ENCODE assay signal across 10 cellular contexts in the genomic region with DNA sequence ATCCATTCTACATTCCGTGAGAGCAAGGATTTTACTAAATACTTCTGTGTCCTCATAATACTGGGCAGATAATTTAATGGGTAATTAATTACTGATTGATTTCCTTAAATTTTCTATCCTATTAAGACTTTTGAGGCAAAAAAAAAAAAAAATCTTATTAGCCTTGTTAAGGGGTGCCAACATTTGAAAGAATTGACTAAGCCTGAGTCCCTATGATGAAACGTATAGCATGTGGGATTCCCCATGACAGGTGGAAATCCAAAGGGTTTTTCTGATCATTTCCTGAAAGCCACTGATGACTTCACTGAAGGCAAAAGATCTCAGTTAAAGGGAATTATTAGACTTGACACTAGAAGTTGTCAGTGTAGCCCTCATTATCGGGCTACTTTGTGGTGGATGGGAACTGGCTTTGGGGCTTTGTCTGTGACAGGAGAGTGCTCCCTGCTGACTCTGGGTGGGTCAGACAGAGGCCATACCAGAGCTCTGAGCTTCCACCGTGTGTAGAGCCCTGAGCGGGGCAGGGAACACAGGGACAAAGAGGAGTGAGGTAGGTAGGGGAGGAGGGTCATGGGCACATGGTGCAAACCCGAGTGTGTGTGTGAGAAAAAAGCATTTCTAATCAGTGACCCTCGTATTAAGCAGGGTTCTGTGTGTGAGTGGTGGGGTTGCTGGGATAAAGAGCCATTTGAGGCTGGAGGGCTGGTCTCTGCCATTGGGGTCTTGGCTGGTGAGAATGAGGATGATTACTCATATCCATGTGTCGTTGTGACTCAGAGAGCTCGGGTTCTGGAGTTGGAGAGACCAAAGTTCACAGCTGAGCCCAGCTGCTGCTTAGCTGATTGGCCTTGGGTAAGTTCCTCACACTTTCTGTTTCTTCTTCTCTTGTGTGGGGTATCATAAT.
DNase-seq lines count a peak whose midpoint lies in the region; ATAC-seq, FAIRE-seq and TF ChIP-seq lines count a peak whose summit lies in the region.
"Had no signal": no experiment of that assay in that cellular context is flagged by ENCODE, and none has a peak within 500 bp of the region (broad histone marks: within the 10 kb centered on the region; RNA-seq: fewer than 3 reads in every experiment).

No MANE protein-coding gene starts in this region.

- CTCF ChIA-PET in GM12878 (lab: Yijun Ruan, JAX) = interaction anchor here (0.7 to 3.5 kb wide), 20 partner anchors 9 to 317 kb away, joined by 3 to 32 read pairs (median 6); a partner anchor contains a TSS

- peak overlapping the region; percentile 30 for H3K4me3 Mint-ChIP-seq in stimulated activated naive CD8-positive, alpha-beta T cell treated with anti-CD3 and anti-CD28 coated beads, Interleukin-15, Interleukin-2, amounts not matched to agents 100 ng/mL and 50 ng/mL, for 24 hours
- no peak overlapping the region for H3K4me3 Mint-ChIP-seq in T-helper 2 cell treated with Interferon-gamma antibody and Interleukin-4, amounts not matched to agents 5 μg/mL and 100 μg/mL, for 36 hours
- H3K4me3 Mint-ChIP-seq: neural crest cell had no signal

- H3K36me3 ChIP-seq in GM12878 (ENCODE audit: control insufficient read depth in 2 of 2, insufficient read depth in 2 of 2, low read length in 1 of 2) = no peaks in the 10 kb centered on the region

- peaks cover 32% of the 10 kb centered on the region for H3K4me1 ChIP-seq in GM12878 (ENCODE audit: control insufficient read depth, insufficient read depth, low read length)

- peak overlapping the region; percentile 75 for H3K27ac ChIP-seq in GM12878 (ENCODE audit: control insufficient read depth, insufficient read depth)

- no peaks in the 10 kb centered on the region; the same call in 2 of the 3 replicates for H3K9me3 ChIP-seq in GM12878 (replicated peaks; ENCODE audit: control insufficient read depth, insufficient read depth, low read length)

- POLR2A ChIA-PET in GM12878 (lab: Charles Lee) = interaction anchor here (0.7 to 1.6 kb wide), 4 partner anchors 9 to 87 kb away, joined by 4 to 8 read pairs (median 5); no protein-coding TSS in a partner anchor

- H3K9me3 Mint-ChIP-seq in stimulated activated naive CD8-positive, alpha-beta T cell treated with anti-CD3 and anti-CD28 coated beads, Interleukin-15, Interleukin-2, amounts not matched to agents 100 ng/mL and 50 ng/mL, for 24 hours = peaks cover 2% of the 10 kb centered on the region
- H3K9me3 Mint-ChIP-seq in T-helper 2 cell treated with Interferon-gamma antibody and Interleukin-4, amounts not matched to agents 5 μg/mL and 100 μg/mL, for 36 hours = peaks cover 2% of the 10 kb centered on the region

- SMC1A ChIA-PET in GM12878 (lab: Charles Lee; ENCODE audit: uncharacterized antibody, unreplicated experiment) = interaction anchor here (0.7 to 4.6 kb wide), 27 partner anchors 11 to 161 kb away, joined by 3 to 25 read pairs (median 4); no protein-coding TSS in a partner anchor

- in situ Hi-C loops in ACHN (cut with HindIII; ENCODE audit: low pct_ligation_motif_present, low pct_unique_long_range_greater_than_20kb, low sequenced_read_pairs) = no loop called here
- in situ Hi-C loops in GM12878 (cut with MboI) = no loop called here

- ATAC-seq in HG03103 (IDR thresholded peaks at IDR 0.05; ENCODE audit: low read depth, unreplicated experiment) (peak; percentile 83), GM12878 (peak; percentile 91)

- no peaks in the 10 kb centered on the region for H4K20me1 ChIP-seq in GM12878 (ENCODE audit: control insufficient read depth, insufficient read depth)

- H3K79me2 ChIP-seq in GM12878 (ENCODE audit: control insufficient read depth, insufficient read depth, low read length) = no peaks in the 10 kb centered on the region

- H3K27ac Mint-ChIP-seq in stimulated activated naive CD8-positive, alpha-beta T cell treated with anti-CD3 and anti-CD28 coated beads, Interleukin-15, Interleukin-2, amounts not matched to agents 100 ng/mL and 50 ng/mL, for 24 hours = peak overlapping the region; percentile 27
- H3K27ac Mint-ChIP-seq in T-helper 2 cell treated with Interferon-gamma antibody and Interleukin-4, amounts not matched to agents 5 μg/mL and 100 μg/mL, for 36 hours = no peak overlapping the region

- FAIRE-seq in GM12878 (lab: Jason Lieb, UNC) = peak; percentile 93
- FAIRE-seq: G401.6 had no signal

- H3K9ac ChIP-seq in GM12878 (ENCODE audit: control insufficient read depth, insufficient read depth, low read length) = peak overlapping the region; percentile 44

- H3K4me3 ChIP-seq in GM12878 = no peak overlapping the region; the same call in 1 of the 2 replicates

- peak overlapping the region; percentile 63 for H2AFZ ChIP-seq in GM12878 (ENCODE audit: control insufficient read depth, low read depth, low read length)

- DNase-seq in ACHN (peak; percentile 22), GM19238 (ENCODE audit: insufficient read length, low spot score) (peak; percentile 69), GM12878 (ENCODE audit: low read depth, low spot score) (peak; percentile 94), NCI-H748 (lab: John Stamatoyannopoulos, UW; ENCODE audit: unreplicated experiment) (no peak), AML-193 (lab: John Stamatoyannopoulos, UW) (no peak)
- DNase-seq in T-helper 2 cell treated with Interferon-gamma antibody and Interleukin-4, amounts not matched to agents 5 μg/mL and 100 μg/mL, for 36 hours (ENCODE audit: low spot score) = no peak

- no peak for TF ChIP-seq RAD21 in GM12878 (IDR thresholded peaks at IDR 0.05; ENCODE audit: insufficient read depth, low read depth, low read length)

- 14% methylated on average over 9 of the region's 9 CpGs for WGBS in GM12878 (ENCODE audit: insufficient coverage, insufficient replicate concordance, low lambda C conversion rate, missing lambda C conversion rate)

- peak overlapping the region; percentile 98 for H3K4me2 ChIP-seq in GM12878 (ENCODE audit: control insufficient read depth, insufficient read depth)

- peak; percentile 76 to 89; a peak in 3 of 4 replicates for TF ChIP-seq EP300 in GM12878 (IDR thresholded peaks at IDR 0.05; ENCODE audit: borderline replicate concordance in 1 of 2, control insufficient read depth in 1 of 2, low read depth in 2 of 2, low read length in 2 of 2)

- TF ChIP-seq POLR2A in GM12878 (IDR thresholded peaks at IDR 0.05; ENCODE audit: low read depth, low read length) = no peak; the same call in 1 of the 2 replicates

- intact Hi-C loops in GM12878 (cut with micrococcal nuclease; ENCODE audit: unreplicated experiment) = loop anchor here (2.0 kb wide), 5 partner anchors 44 to 278 kb away; a partner anchor contains a TSS

- no peaks in the 10 kb centered on the region for H3K27me3 Mint-ChIP-seq in stimulated activated naive CD8-positive, alpha-beta T cell treated with anti-CD3 and anti-CD28 coated beads, Interleukin-15, Interleukin-2, amounts not matched to agents 100 ng/mL and 50 ng/mL, for 24 hours
- no peaks in the 10 kb centered on the region for H3K27me3 Mint-ChIP-seq in T-helper 2 cell treated with Interferon-gamma antibody and Interleukin-4, amounts not matched to agents 5 μg/mL and 100 μg/mL, for 36 hours (ENCODE audit: low read depth)

- peak in 1 of 3 experiments; percentile 19; a peak in 1 of 6 replicates for TF ChIP-seq CTCF in GM12878 (IDR thresholded peaks at IDR 0.05 in 2 of 3, conservative IDR thresholded peaks at IDR 0.05 in 1 of 3; ENCODE audit: control insufficient read depth in 2 of 3, extremely low read depth in 1 of 3, insufficient read depth in 1 of 3, low read depth in 3 of 3, low read length in 3 of 3)

- H3K36me3 Mint-ChIP-seq in stimulated activated naive CD8-positive, alpha-beta T cell treated with anti-CD3 and anti-CD28 coated beads, Interleukin-15, Interleukin-2, amounts not matched to agents 100 ng/mL and 50 ng/mL, for 24 hours (ENCODE audit: low read depth) = no peaks in the 10 kb centered on the region
- no peaks in the 10 kb centered on the region for H3K36me3 Mint-ChIP-seq in T-helper 2 cell treated with Interferon-gamma antibody and Interleukin-4, amounts not matched to agents 5 μg/mL and 100 μg/mL, for 36 hours (ENCODE audit: low read depth)

- no peaks in the 10 kb centered on the region for H3K27me3 ChIP-seq in GM12878 (replicated peaks in 1 of 2; ENCODE audit: control insufficient read depth in 2 of 2, insufficient read depth in 2 of 2, low read length in 1 of 2)

- BruUV-seq in GM12878 (replicated peaks; lab: Mats Ljungman, UMichigan) = no TSS peak

- H3K4me1 Mint-ChIP-seq in stimulated activated naive CD8-positive, alpha-beta T cell treated with anti-CD3 and anti-CD28 coated beads, Interleukin-15, Interleukin-2, amounts not matched to agents 100 ng/mL and 50 ng/mL, for 24 hours (ENCODE audit: low read depth) = peaks cover 12% of the 10 kb centered on the region
- peaks cover 5% of the 10 kb centered on the region for H3K4me1 Mint-ChIP-seq in T-helper 2 cell treated with Interferon-gamma antibody and Interleukin-4, amounts not matched to agents 5 μg/mL and 100 μg/mL, for 36 hours (ENCODE audit: low read depth)

- RAD21 ChIA-PET in GM12878 (lab: Charles Lee; ENCODE audit: unreplicated experiment) = interaction anchor here (0.7 to 4.7 kb wide), 23 partner anchors 8 to 275 kb away, joined by 3 to 38 read pairs (median 5); a partner anchor contains a TSS

TF ChIP-seq in GM12878, 131 proteins besides CTCF, POLR2A, EP300 and RAD21 (continues in another document):
- TF ChIP-seq, protein P1, sequence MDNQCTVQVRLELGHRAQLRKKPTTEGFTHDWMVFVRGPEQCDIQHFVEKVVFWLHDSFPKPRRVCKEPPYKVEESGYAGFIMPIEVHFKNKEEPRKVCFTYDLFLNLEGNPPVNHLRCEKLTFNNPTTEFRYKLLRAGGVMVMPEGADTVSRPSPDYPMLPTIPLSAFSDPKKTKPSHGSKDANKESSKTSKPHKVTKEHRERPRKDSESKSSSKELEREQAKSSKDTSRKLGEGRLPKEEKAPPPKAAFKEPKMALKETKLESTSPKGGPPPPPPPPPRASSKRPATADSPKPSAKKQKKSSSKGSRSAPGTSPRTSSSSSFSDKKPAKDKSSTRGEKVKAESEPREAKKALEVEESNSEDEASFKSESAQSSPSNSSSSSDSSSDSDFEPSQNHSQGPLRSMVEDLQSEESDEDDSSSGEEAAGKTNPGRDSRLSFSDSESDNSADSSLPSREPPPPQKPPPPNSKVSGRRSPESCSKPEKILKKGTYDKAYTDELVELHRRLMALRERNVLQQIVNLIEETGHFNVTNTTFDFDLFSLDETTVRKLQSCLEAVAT (IDR thresholded peaks at IDR 0.05) = peak; percentile 77
- TF ChIP-seq YBX1 (IDR thresholded peaks at IDR 0.05) (no peak), RAD51 (IDR thresholded peaks at IDR 0.05) (no peak), STAT3 (IDR thresholded peaks at IDR 0.05; ENCODE audit: low read depth, low read length) (0 out of 2 replicates have a peak, but pooled peaks have one; percentile 51), CHD1 (IDR thresholded peaks at IDR 0.05; ENCODE audit: low read depth, low read length) (0 out of 2 replicates have a peak, but pooled peaks have one; percentile 30)

Comparison
In these comparisons a context has a peak if more than half of its experiments do, and no peak if none do; other contexts are left out.
1. DNase-seq: peak in ACHN (single experiment), GM19238 (single experiment) and GM12878 (single experiment); none in NCI-H748 (single experiment), T-helper 2 cell treated with Interferon-gamma antibody and Interleukin-4, amounts not matched to agents 5 μg/mL and 100 μg/mL, for 36 hours (single experiment) and AML-193 (0 of 2).